8 cellular contexts compared by ENCODE assay signal in the genomic region with DNA sequence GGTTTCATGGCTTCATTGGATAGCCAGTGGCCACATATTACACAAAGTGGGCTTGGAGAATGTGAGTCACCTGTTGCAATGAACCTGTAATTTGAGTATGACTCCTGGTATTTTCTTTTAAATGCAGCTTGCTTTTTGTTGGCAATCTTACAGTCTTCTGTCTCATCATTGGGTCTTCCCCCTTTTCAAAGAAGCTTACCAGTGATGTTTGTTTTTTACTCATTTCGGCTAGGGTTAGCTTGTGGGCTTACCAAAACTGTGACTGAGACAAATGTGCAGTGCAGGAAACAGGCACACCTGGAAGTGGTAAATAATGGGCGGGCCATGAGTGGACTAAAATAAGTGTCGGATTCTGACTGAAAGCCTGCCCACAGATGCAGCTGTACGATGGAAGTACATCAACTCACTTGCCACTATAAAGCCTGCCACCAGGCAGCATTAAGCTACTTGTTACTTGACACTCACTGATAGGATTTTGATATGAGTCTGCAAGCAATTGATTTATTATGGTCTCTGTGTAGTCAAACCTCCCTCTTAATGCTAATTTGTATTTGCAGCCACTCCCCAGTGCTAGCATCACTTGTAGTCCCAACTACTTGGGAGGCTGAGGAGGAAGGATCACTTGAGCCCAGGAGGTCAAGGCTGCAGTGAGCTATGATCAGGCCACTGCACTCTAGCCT.
DNase-seq lines count a peak whose midpoint lies in the region; ATAC-seq, FAIRE-seq and TF ChIP-seq lines count a peak whose summit lies in the region.

No MANE protein-coding gene starts in this region.

- peak; percentile 64 for ATAC-seq in HG02943 (IDR thresholded peaks at IDR 0.05; ENCODE audit: low read depth, unreplicated experiment)

- FAIRE-seq in GM19239 (lab: Jason Lieb, UNC) (peak; percentile 92), H54 (lab: Jason Lieb, UNC) (no peak)

- no peak for TF ChIP-seq POLR2A in H54 (IDR thresholded peaks at IDR 0.05; ENCODE audit: low read depth, low read length)

- no peak for DNase-seq in GM19239 (ENCODE audit: insufficient read length, low spot score)
- DNase-seq in T follicular helper cell (ENCODE audit: low read depth): peak; percentile 12
- DNase-seq in kidney glomerular epithelial cell (lab: John Stamatoyannopoulos, UW): peak; percentile 32
- no peak for DNase-seq in H54 (ENCODE audit: insufficient read length, low spot score)
- no peak for DNase-seq in GOT3 (lab: John Stamatoyannopoulos, UW)
- no peak for DNase-seq in DMS114 treated with DMSO at 0.1 percent for 48 hours (lab: John Stamatoyannopoulos, UW; ENCODE audit: unreplicated experiment)
- no peak for DNase-seq in NCI-H524 treated with DMSO at 0.1 percent for 48 hours (lab: John Stamatoyannopoulos, UW)

Comparison
In these comparisons a context has a peak if more than half of its experiments do, and no peak if none do; other contexts are left out.
1. DNase-seq: peak in T follicular helper cell (single experiment) and kidney glomerular epithelial cell (single experiment); none in GM19239 (single experiment), H54 (single experiment), GOT3 (single experiment), DMS114 treated with DMSO at 0.1 percent for 48 hours (single experiment) and NCI-H524 treated with DMSO at 0.1 percent for 48 hours (single experiment).